8 cellular contexts compared by ENCODE assay signal in the genomic region with DNA sequence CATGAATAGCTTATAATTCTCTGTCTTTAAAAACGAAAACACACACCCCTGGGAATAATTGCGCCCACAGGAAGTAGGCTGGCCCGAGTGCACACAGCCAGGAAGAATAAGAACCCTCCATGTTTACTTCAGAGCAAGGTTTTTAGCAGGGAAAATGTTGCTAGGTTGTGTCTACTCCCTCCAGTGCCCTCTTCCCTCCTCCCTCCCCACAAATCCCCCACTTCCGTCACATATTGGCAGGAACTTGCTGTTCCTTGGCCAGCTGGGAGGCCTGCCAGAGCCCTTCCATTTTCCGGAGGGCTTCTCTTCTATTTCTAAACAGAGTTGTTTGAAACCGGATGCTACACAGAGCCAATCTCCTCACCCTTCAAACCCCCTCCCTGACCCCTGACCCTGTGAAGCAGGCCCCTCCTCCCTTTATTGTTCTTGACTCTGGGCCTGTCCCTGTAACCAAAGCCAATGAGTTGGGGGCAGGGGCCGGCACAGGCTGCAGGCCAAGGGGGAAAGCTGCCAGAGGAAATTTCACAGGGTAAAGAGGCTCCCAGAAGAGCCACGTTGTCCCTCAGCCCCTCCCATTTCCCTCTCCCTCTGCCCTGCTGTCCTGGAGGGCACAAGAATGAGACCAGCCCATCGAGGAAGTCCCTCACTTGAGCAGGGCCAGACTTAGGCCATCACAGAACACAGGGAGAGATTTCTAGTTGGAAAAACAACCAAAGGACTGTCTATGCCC. TPM values are rescaled to one million over a fixed set of nuclear protein-coding genes. Genes with fewer than 3 reads are reported as not detected.
DNase-seq lines count a peak whose midpoint lies in the region; ATAC-seq and TF ChIP-seq lines count a peak whose summit lies in the region.

No MANE protein-coding gene starts in this region.

- no peaks in the 10 kb centered on the region for H3K27me3 ChIP-seq in uterus

- ATAC-seq in esophagus mucosa (peak; percentile 55), mucosa of descending colon (peak; percentile 32), GM21360 (IDR thresholded peaks at IDR 0.05; ENCODE audit: unreplicated experiment) (no peak), HG02885 (IDR thresholded peaks at IDR 0.05; ENCODE audit: poor library complexity, unreplicated experiment) (no peak)

- no peak overlapping the region for H3K4me3 ChIP-seq in mucosa of descending colon
- no peak overlapping the region for H3K4me3 ChIP-seq in uterus

- TF ChIP-seq POLR2A in uterus (IDR thresholded peaks at IDR 0.05) = no peak

- TF ChIP-seq CTCF in mucosa of descending colon (IDR thresholded peaks at IDR 0.05) (no peak), uterus (IDR thresholded peaks at IDR 0.05) (no peak)

- no peak overlapping the region for H3K27ac Mint-ChIP-seq in activated T-helper 2 cell treated with anti-CD3 and anti-CD28 coated beads, Interferon-gamma antibody, Interleukin-2, Interleukin-4, amounts not matched to agents 10 μg/mL and 5 μg/mL and 100 μg/mL, durations not matched to agents 14 hours and 24 hours and 36 hours

- no peak overlapping the region for H3K4me3 Mint-ChIP-seq in activated T-helper 2 cell treated with anti-CD3 and anti-CD28 coated beads, Interferon-gamma antibody, Interleukin-2, Interleukin-4, amounts not matched to agents 10 μg/mL and 5 μg/mL and 100 μg/mL, durations not matched to agents 14 hours and 24 hours and 36 hours (ENCODE audit: low read depth)

- H3K36me3 ChIP-seq in mucosa of descending colon (ENCODE audit: low read depth) (no peaks in the 10 kb centered on the region), uterus (no peaks in the 10 kb centered on the region)

- H3K4me1 ChIP-seq in mucosa of descending colon (ENCODE audit: low read depth) (peaks cover 70% of the 10 kb centered on the region), uterus (no peaks in the 10 kb centered on the region)

- peaks cover 5% of the 10 kb centered on the region for H3K27me3 Mint-ChIP-seq in activated T-helper 2 cell treated with anti-CD3 and anti-CD28 coated beads, Interferon-gamma antibody, Interleukin-2, Interleukin-4, amounts not matched to agents 10 μg/mL and 5 μg/mL and 100 μg/mL, durations not matched to agents 14 hours and 24 hours and 36 hours (ENCODE audit: low read depth)

- DNase-seq in COLO829 (ENCODE audit: low spot score) = peak; percentile 43
- peak; percentile 72 for DNase-seq in NCI-H2196 treated with DMSO at 0.1 percent for 48 hours (lab: John Stamatoyannopoulos, UW; ENCODE audit: unreplicated experiment)
- peak; percentile 79 to 84 (median 83) for DNase-seq in mucosa of descending colon
- DNase-seq in uterus = peak; percentile 86 to 89
- DNase-seq in activated T-helper 2 cell treated with anti-CD3 and anti-CD28 coated beads, Interferon-gamma antibody, Interleukin-2, Interleukin-4, amounts not matched to agents 10 μg/mL and 5 μg/mL and 100 μg/mL, durations not matched to agents 14 hours and 24 hours and 36 hours (ENCODE audit: low spot score) = no peak

- H3K9me3 ChIP-seq in mucosa of descending colon (no peaks in the 10 kb centered on the region), uterus (no peaks in the 10 kb centered on the region)

- H3K4me1 Mint-ChIP-seq in activated T-helper 2 cell treated with anti-CD3 and anti-CD28 coated beads, Interferon-gamma antibody, Interleukin-2, Interleukin-4, amounts not matched to agents 10 μg/mL and 5 μg/mL and 100 μg/mL, durations not matched to agents 14 hours and 24 hours and 36 hours (ENCODE audit: low read depth) = peaks cover 1% of the 10 kb centered on the region

- peak overlapping the region; percentile 77 to 80 for H3K27ac ChIP-seq in uterus

- intact Hi-C loops in mucosa of descending colon (cut with DNase I, micrococcal nuclease) = loop anchor here in 1 of 2 donors (10.0 kb wide), 1 partner anchor 51 kb away; a partner anchor contains a TSS
- intact Hi-C loops in uterus (cut with DNase I; ENCODE audit: low total_unique reads) = no loop called here
- intact Hi-C loops in activated T-helper 2 cell treated with anti-CD3 and anti-CD28 coated beads, Interferon-gamma antibody, Interleukin-2, Interleukin-4, amounts not matched to agents 10 μg/mL and 5 μg/mL and 100 μg/mL, durations not matched to agents 14 hours and 24 hours and 36 hours (cut with micrococcal nuclease) = no loop called here

- H3K9me3 Mint-ChIP-seq in activated T-helper 2 cell treated with anti-CD3 and anti-CD28 coated beads, Interferon-gamma antibody, Interleukin-2, Interleukin-4, amounts not matched to agents 10 μg/mL and 5 μg/mL and 100 μg/mL, durations not matched to agents 14 hours and 24 hours and 36 hours = no peaks in the 10 kb centered on the region

- no peaks in the 10 kb centered on the region for H3K36me3 Mint-ChIP-seq in activated T-helper 2 cell treated with anti-CD3 and anti-CD28 coated beads, Interferon-gamma antibody, Interleukin-2, Interleukin-4, amounts not matched to agents 10 μg/mL and 5 μg/mL and 100 μg/mL, durations not matched to agents 14 hours and 24 hours and 36 hours (ENCODE audit: low read depth)

RNA-seq across cellular contexts. Expression of a gene that starts 49.8 kb away (rescaled TPM):
- total RNA-seq in esophagus mucosa = 35.8 TPM
- total RNA-seq in mucosa of descending colon = 10 to 100 TPM; 30.7 to 40.9 (median 37.6) TPM
- 10 to 100 TPM in 2 of 4 donors, 1 to 10 TPM in 2; 6.8 to 30.0 (median 15.5) TPM for total RNA-seq in uterus
- total RNA-seq in activated T-helper 2 cell treated with anti-CD3 and anti-CD28 coated beads, Interferon-gamma antibody, Interleukin-2, Interleukin-4, amounts not matched to agents 10 μg/mL and 5 μg/mL and 100 μg/mL, durations not matched to agents 14 hours and 24 hours and 36 hours = 2.6 and 3.3 TPM in 2 replicates

Comparison
In these comparisons a context has a peak if more than half of its experiments do, and no peak if none do; other contexts are left out.
1. ATAC-seq: peak in esophagus mucosa (single experiment) and mucosa of descending colon (single experiment); none in GM21360 (single experiment) and HG02885 (single experiment).